ENCODE assay signal across 10 cellular contexts in the genomic region with DNA sequence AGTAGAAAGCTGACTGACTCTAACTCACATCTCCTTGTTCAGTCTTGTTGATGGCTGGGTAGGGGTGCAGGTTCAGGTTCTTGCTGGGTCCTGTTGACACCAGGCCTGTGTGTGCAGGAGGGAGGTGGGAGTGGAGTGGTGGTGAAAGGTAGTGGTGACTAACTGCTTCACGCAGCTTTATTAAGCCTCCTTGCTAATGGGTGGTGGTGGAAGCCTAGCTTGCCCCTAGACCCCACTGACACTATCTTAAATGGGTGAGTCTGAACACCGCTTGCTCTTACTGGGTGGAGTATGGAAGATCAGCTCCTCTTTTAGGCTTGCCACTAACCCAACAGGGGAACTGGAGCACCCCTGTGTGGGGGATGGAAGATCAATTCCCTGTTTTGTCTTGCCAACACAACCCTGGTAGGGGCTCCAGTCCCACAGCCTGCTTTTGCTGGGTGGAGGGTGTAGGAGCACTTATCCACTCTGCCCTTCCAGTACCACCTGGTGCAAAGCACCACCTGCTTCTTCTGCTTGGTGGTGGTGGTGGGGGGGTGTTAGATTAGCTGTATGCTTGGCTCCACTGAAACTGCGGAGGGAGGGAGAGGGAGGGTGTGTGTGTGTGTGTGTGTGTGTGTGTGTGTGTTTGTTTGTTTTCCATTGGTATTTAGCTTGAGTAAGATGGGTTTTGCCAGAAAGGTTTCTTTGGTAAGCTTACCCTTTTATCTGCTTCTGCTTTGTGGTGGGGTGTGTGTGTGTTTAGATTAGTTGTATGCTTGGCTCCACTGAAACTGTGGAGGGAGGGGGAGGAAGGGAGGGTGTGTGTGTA. TPM values are rescaled to one million over a fixed set of nuclear protein-coding genes. Genes with fewer than 3 reads are reported as not detected.
DNase-seq lines count a peak whose midpoint lies in the region; ATAC-seq and TF ChIP-seq lines count a peak whose summit lies in the region.
"Had no signal": no experiment of that assay in that cellular context is flagged by ENCODE, and none has a peak within 500 bp of the region (broad histone marks: within the 10 kb centered on the region; RNA-seq: fewer than 3 reads in every experiment).

No MANE protein-coding gene starts in this region.

- H3K36me3 Mint-ChIP-seq in T-cell (peaks cover 11% of the 10 kb centered on the region), type B pancreatic cell (peaks cover 5% of the 10 kb centered on the region)

- POLR2A ChIA-PET in T-cell (lab: Charles Lee), result interaction anchor here (0.6 to 1.1 kb wide), 6 partner anchors 16 to 112 kb away, joined by 3 to 27 read pairs (median 4); a partner anchor contains a TSS

- H3K4me3 ChIP-seq in GM06990 (replicated peaks; ENCODE audit: low read depth, low read length), result no peak overlapping the region
- H3K4me3 ChIP-seq in H7 (ENCODE audit: insufficient read depth, low read depth, low read length), result no peak overlapping the region

- ATAC-seq in T-cell (replicated peaks in 1 of 4) (peak in 3 of 4 experiments; percentile 20 to 72 (median 35)), GM18909 (IDR thresholded peaks at IDR 0.05; ENCODE audit: poor library complexity, unreplicated experiment) (no peak)

- H3K9me3 Mint-ChIP-seq in T-cell (peaks cover 10 to 20% (median 10%) of the 10 kb centered on the region in 3 donors), type B pancreatic cell (peaks cover 7% of the 10 kb centered on the region)

- no peaks in the 10 kb centered on the region for H3K36me3 ChIP-seq in GM06990 (ENCODE audit: control insufficient read depth, insufficient read depth, low read length)
- no peaks in the 10 kb centered on the region for H3K36me3 ChIP-seq in H7 (replicated peaks; ENCODE audit: control insufficient read depth, insufficient read depth, low read length)

- no peaks in the 10 kb centered on the region for H3K27me3 Mint-ChIP-seq in T-cell
- H3K27me3 Mint-ChIP-seq in type B pancreatic cell, result no peaks in the 10 kb centered on the region

- CTCF ChIA-PET in T-cell (lab: Charles Lee), result interaction anchor here (0.5 to 0.9 kb wide), 5 partner anchors 9 to 171 kb away, joined by 3 read pairs; no protein-coding TSS in a partner anchor

- peak overlapping the region; percentile 24 to 60 (median 31) for H3K4me3 Mint-ChIP-seq in T-cell
- H3K4me3 Mint-ChIP-seq in type B pancreatic cell, result no peak overlapping the region

- H3K27me3 ChIP-seq in GM06990 (replicated peaks; ENCODE audit: control insufficient read depth, insufficient read depth, low read length), result no peaks in the 10 kb centered on the region
- no peaks in the 10 kb centered on the region for H3K27me3 ChIP-seq in H7 (ENCODE audit: control insufficient read depth, insufficient read depth, low read length)

- H3K27ac Mint-ChIP-seq in T-cell, result peak overlapping the region in 1 of 2 donors; percentile 8
- no peak overlapping the region for H3K27ac Mint-ChIP-seq in type B pancreatic cell

- H3K4me1 Mint-ChIP-seq in T-cell (peaks cover 54 to 57% (median 56%) of the 10 kb centered on the region in 3 donors), type B pancreatic cell (ENCODE audit: unreplicated experiment) (no peaks in the 10 kb centered on the region)

- DNase-seq in GM06990 (ENCODE audit: extremely low read depth, insufficient read length), result peak; percentile 26
- DNase-seq in H7, result peak; percentile 8
- no peak for DNase-seq in T-cell
- DNase-seq in iris pigment epithelial cell (ENCODE audit: low read depth), result peak; percentile 58
- no peak for DNase-seq in GM19240 (ENCODE audit: insufficient read length, low spot score)
- no peak for DNase-seq in type B pancreatic cell (ENCODE audit: extremely low spot score, unreplicated experiment)
- DNase-seq in NCI-H526 treated with DMSO at 0.1 percent for 48 hours (lab: John Stamatoyannopoulos, UW), result no peak
- DNase-seq: retina had no signal

- TF ChIP-seq CTCF in GM06990 (IDR thresholded peaks at IDR 0.05; ENCODE audit: insufficient read depth, low read length, poor library complexity, severe bottlenecking) (no peak), type B pancreatic cell (conservative IDR thresholded peaks at IDR 0.05) (no peak)

RNA-seq across cellular contexts. Expression of a gene that starts 25.6 kb away (rescaled TPM):
- total RNA-seq in H7 (2014; rRNA removed; shearing (Covaris generic)), result 32.7 and 45.2 TPM in 2 replicates
- total RNA-seq in T-cell (10 to 100 TPM; 37.1 to 97.3 (median 55.7) TPM), type B pancreatic cell (ENCODE audit: low replicate concordance) (35.2 and 38.1 TPM in 2 replicates)

RNA-seq across cellular contexts. Expression of a gene that starts 54.8 kb away (rescaled TPM):
- total RNA-seq in H7 (2014; rRNA removed; shearing (Covaris generic)), result not detected in 2 replicates
- total RNA-seq in T-cell (not detected), type B pancreatic cell (ENCODE audit: low replicate concordance) (not detected in 2 replicates)
- total RNA-seq: fibroblast of villous mesenchyme had no signal

Comparison
In these comparisons a context has a peak if more than half of its experiments do, and no peak if none do; other contexts are left out.
1. DNase-seq: peak in GM06990 (single experiment), H7 (single experiment) and iris pigment epithelial cell (single experiment); none in T-cell (0 of 34), GM19240 (single experiment), type B pancreatic cell (single experiment) and NCI-H526 treated with DMSO at 0.1 percent for 48 hours (single experiment).